ENCODE assay signal across 8 cellular contexts in the genomic region with DNA sequence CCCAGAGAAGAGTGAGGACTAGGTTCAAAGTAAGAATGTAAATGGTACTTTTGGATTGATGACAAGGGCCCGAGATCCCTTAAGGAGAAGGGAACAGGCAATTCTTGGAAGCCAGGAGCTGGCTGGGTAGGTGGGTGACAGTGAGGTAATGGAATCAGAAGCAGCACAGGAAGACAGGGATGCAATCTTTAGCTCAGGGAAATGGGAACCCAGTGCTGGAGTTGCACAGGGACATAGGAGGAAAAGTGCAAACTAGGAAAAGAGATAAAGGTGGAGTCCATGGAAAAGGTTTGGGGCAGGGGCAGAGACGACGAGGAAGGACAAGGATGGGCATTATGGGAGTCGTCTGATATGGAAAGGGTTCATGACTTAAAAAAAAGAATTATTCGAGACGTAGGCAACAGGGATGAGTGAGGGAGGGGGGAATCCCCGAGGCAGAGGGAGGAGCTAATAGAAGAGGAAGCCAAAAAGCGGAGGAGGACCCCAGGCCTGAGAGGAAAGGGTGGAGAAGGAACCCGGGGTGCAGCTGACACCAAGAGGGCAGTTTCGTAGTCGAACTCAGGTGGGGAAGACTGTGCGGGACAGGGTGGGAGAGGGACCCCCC.
A peak's percentile ranks its signal among the peaks of the same experiment; 100 is the strongest.
DNase-seq lines count a peak whose midpoint lies in the region; ATAC-seq and TF ChIP-seq lines count a peak whose summit lies in the region.

No MANE protein-coding gene starts in this region.

- peaks cover 19% of the 10 kb centered on the region for H3K36me3 Mint-ChIP-seq in memory B cell

- ATAC-seq in GM21526 (IDR thresholded peaks at IDR 0.05; ENCODE audit: low FRiP score, unreplicated experiment) (peak; percentile 45), memory B cell (ENCODE audit: low read depth) (peak; percentile 67), HG02970 (IDR thresholded peaks at IDR 0.05; ENCODE audit: low FRiP score, unreplicated experiment) (no peak)

- TF ChIP-seq CTCF in VCaP (conservative IDR thresholded peaks at IDR 0.05), result no peak

- peaks cover 30% of the 10 kb centered on the region for H3K4me1 Mint-ChIP-seq in memory B cell

- peak overlapping the region; percentile 99 for H3K27ac Mint-ChIP-seq in memory B cell

- H3K27me3 Mint-ChIP-seq in memory B cell, result no peaks in the 10 kb centered on the region

- peak overlapping the region; percentile 98 for H3K27ac ChIP-seq in VCaP

- no peaks in the 10 kb centered on the region for H3K9me3 Mint-ChIP-seq in memory B cell

- H3K4me3 Mint-ChIP-seq in memory B cell, result peak overlapping the region; percentile 96

- DNase-seq in GF-D8 (lab: John Stamatoyannopoulos, UW), result peak; percentile 56
- peak; percentile 38 for DNase-seq in KG1 (lab: John Stamatoyannopoulos, UW)
- DNase-seq in effector CD8-positive, alpha-beta T cell (lab: John Stamatoyannopoulos, UW), result peak; percentile 52
- peak in 1 of 2 donors; percentile 57 for DNase-seq in memory B cell (ENCODE audit: low spot score in 2 of 2)
- peak; percentile 34 for DNase-seq in stimulated activated CD8-positive, alpha-beta memory T cell treated with anti-CD3 and anti-CD28 coated beads, Interleukin-4, amount 100 ng/mL, for 24 hours (ENCODE audit: low read depth)
